11 cellular contexts compared by ENCODE assay signal in genomic region chr6:42777126-42777822, GRCh38. TPM values are rescaled to one million over a fixed set of nuclear protein-coding genes. Genes with fewer than 3 reads are reported as not detected.
DNase-seq lines count a peak whose midpoint lies in the region; ATAC-seq and TF ChIP-seq lines count a peak whose summit lies in the region.
"Had no signal": no experiment of that assay in that cellular context is flagged by ENCODE, and none has a peak within 500 bp of the region (broad histone marks: within the 10 kb centered on the region; RNA-seq: fewer than 3 reads in every experiment).

No MANE protein-coding gene starts in this region.

- CTCF ChIA-PET in CD4-positive, alpha-beta T cell (lab: Charles Lee): no interaction called here
- CTCF ChIA-PET in activated B cell treated with CpG ODN at 0.5 μM for 24 hours (lab: Charles Lee) (no interaction called here), Caco-2 (lab: Charles Lee) (no interaction called here)

- TF ChIP-seq CTCF in CD4-positive, alpha-beta T cell (IDR thresholded peaks at IDR 0.05): no peak
- no peak for TF ChIP-seq CTCF in activated B cell treated with CpG ODN at 0.5 μM for 24 hours (IDR thresholded peaks at IDR 0.05)
- no peak for TF ChIP-seq CTCF in GM23338 (conservative IDR thresholded peaks at IDR 0.05; ENCODE audit: low read depth in 2 of 2)
- no peak for TF ChIP-seq CTCF in suprapubic skin (IDR thresholded peaks at IDR 0.05)
- no peak for TF ChIP-seq CTCF in Caco-2 (IDR thresholded peaks at IDR 0.05; ENCODE audit: insufficient read depth in 1 of 2, low read depth in 1 of 2, low read length in 1 of 2, severe bottlenecking in 1 of 2, unreplicated experiment in 1 of 2)

- peaks cover 5% of the 10 kb centered on the region for H3K4me1 ChIP-seq in GM23338 (ENCODE audit: insufficient read depth)
- peaks cover 35% of the 10 kb centered on the region for H3K4me1 ChIP-seq in suprapubic skin
- peaks cover 23% of the 10 kb centered on the region for H3K4me1 ChIP-seq in Caco-2

- H3K9me3 Mint-ChIP-seq in CD4-positive, alpha-beta T cell: no peaks in the 10 kb centered on the region
- H3K9me3 Mint-ChIP-seq in activated B cell treated with CpG ODN at 0.5 μM for 24 hours (no peaks in the 10 kb centered on the region), GM23338 (no peaks in the 10 kb centered on the region; the same call in 2 of the 3 replicates), Caco-2 (ENCODE audit: unreplicated experiment) (no peaks in the 10 kb centered on the region)

- H3K27me3 Mint-ChIP-seq in CD4-positive, alpha-beta T cell: no peaks in the 10 kb centered on the region
- H3K27me3 Mint-ChIP-seq in activated B cell treated with CpG ODN at 0.5 μM for 24 hours: no peaks in the 10 kb centered on the region
- peaks cover 23% of the 10 kb centered on the region for H3K27me3 Mint-ChIP-seq in GM23338 (ENCODE audit: insufficient read depth, low read depth, poor library complexity)
- no peaks in the 10 kb centered on the region for H3K27me3 Mint-ChIP-seq in Caco-2 (ENCODE audit: insufficient read depth, unreplicated experiment)

- no peaks in the 10 kb centered on the region for H4K20me1 ChIP-seq in GM23338 (replicated peaks; ENCODE audit: insufficient read depth)

- H3K36me3 ChIP-seq in GM23338 (ENCODE audit: insufficient read depth) (no peaks in the 10 kb centered on the region), suprapubic skin (no peaks in the 10 kb centered on the region), Caco-2 (ENCODE audit: control insufficient read depth, insufficient read depth, low read length) (no peaks in the 10 kb centered on the region)

- no peak for TF ChIP-seq POLR2A in suprapubic skin (IDR thresholded peaks at IDR 0.05)

- no TSS peak for BruUV-seq in Caco-2 (replicated peaks; lab: Mats Ljungman, UMichigan)

- WGBS in suprapubic skin: 82% methylated on average over 2 of the region's 2 CpGs

- H3K27me3 ChIP-seq in CD4-positive, alpha-beta T cell (ENCODE audit: control insufficient read depth, insufficient read depth, low read length): no peaks in the 10 kb centered on the region
- no peaks in the 10 kb centered on the region for H3K27me3 ChIP-seq in GM23338 (ENCODE audit: insufficient read depth)
- no peaks in the 10 kb centered on the region for H3K27me3 ChIP-seq in suprapubic skin
- H3K27me3 ChIP-seq in Caco-2 (replicated peaks; ENCODE audit: control insufficient read depth, insufficient read depth, low read length): no peaks in the 10 kb centered on the region

- no peaks in the 10 kb centered on the region for H3K9me3 ChIP-seq in CD4-positive, alpha-beta T cell (ENCODE audit: control insufficient read depth, low read length)
- no peaks in the 10 kb centered on the region for H3K9me3 ChIP-seq in suprapubic skin
- H3K9me3 ChIP-seq in Caco-2: no peaks in the 10 kb centered on the region

- H3K4me3 Mint-ChIP-seq in CD4-positive, alpha-beta T cell: peak overlapping the region; percentile 11
- H3K4me3 Mint-ChIP-seq in activated B cell treated with CpG ODN at 0.5 μM for 24 hours (peak overlapping the region; percentile 54), GM23338 (no peak overlapping the region), Caco-2 (ENCODE audit: unreplicated experiment) (no peak overlapping the region)

- H3K27ac Mint-ChIP-seq in CD4-positive, alpha-beta T cell: peak overlapping the region; percentile 69
- peak overlapping the region; percentile 90 for H3K27ac Mint-ChIP-seq in activated B cell treated with CpG ODN at 0.5 μM for 24 hours
- H3K27ac Mint-ChIP-seq in GM23338: no peak overlapping the region; the same call in 1 of the 2 replicates
- H3K27ac Mint-ChIP-seq in Caco-2 (ENCODE audit: unreplicated experiment): no peak overlapping the region

- H3K4me3 ChIP-seq in GM23338: no peak overlapping the region
- no peak overlapping the region for H3K4me3 ChIP-seq in suprapubic skin
- no peak overlapping the region for H3K4me3 ChIP-seq in Caco-2 (ENCODE audit: low read depth, low read length)

- no peak for TF ChIP-seq EP300 in suprapubic skin (IDR thresholded peaks at IDR 0.05)

- POLR2A ChIA-PET in CD4-positive, alpha-beta T cell (lab: Charles Lee): interaction anchor here (22.3 kb wide), 1 partner anchor 32 kb away, joined by 1427 read pairs; the partner anchor contains the start of gene TBCC
- POLR2A ChIA-PET in activated B cell treated with CpG ODN at 0.5 μM for 24 hours (lab: Charles Lee): interaction anchor here (0.6 to 27.3 kb wide), 2 partner anchors 32 to 855 kb away, joined by 6 to 1220 read pairs; partner anchors contain the start of gene TBCC
- POLR2A ChIA-PET in Caco-2 (lab: Charles Lee): no interaction called here

- no peak for ATAC-seq in CD4-positive, alpha-beta T cell (ENCODE audit: poor library complexity)
- peak; percentile 15 for ATAC-seq in activated B cell treated with CpG ODN at 0.5 μM for 24 hours (ENCODE audit: low read depth)
- no peak for ATAC-seq in GM23338

- H3K4me2 ChIP-seq in GM23338: no peak overlapping the region

- H3K79me2 ChIP-seq in GM23338 (replicated peaks; ENCODE audit: insufficient read depth): peaks cover 7% of the 10 kb centered on the region; the same call in 1 of the 2 replicates

- H3K27ac ChIP-seq in CD4-positive, alpha-beta T cell (ENCODE audit: low read depth, low read length): no peak overlapping the region
- H3K27ac ChIP-seq in GM23338 (ENCODE audit: low read depth) (no peak overlapping the region), suprapubic skin (no peak overlapping the region)

- no peak for DNase-seq in CD4-positive, alpha-beta T cell
- peak; percentile 57 for DNase-seq in HCEC 1CT
- no peak for DNase-seq in activated B cell treated with CpG ODN at 0.5 μM for 24 hours
- DNase-seq in kidney tubule cell (ENCODE audit: low spot score): peak; percentile 88
- no peak for DNase-seq in NCI-H1694 (lab: John Stamatoyannopoulos, UW)
- DNase-seq in GM23338 (ENCODE audit: low spot score): no peak
- DNase-seq in suprapubic skin (ENCODE audit: low spot score in 2 of 2): no peak
- DNase-seq in Caco-2: no peak
- DNase-seq: activated CD4-positive, alpha-beta T cell treated with anti-CD3 and anti-CD28 coated beads, Interleukin-2, amount 50 U/mL, for 4 hours; GDM1; NCI-H2081 had no signal

- peaks cover 10% of the 10 kb centered on the region for H3K36me3 Mint-ChIP-seq in CD4-positive, alpha-beta T cell (ENCODE audit: low read depth)
- H3K36me3 Mint-ChIP-seq in activated B cell treated with CpG ODN at 0.5 μM for 24 hours (ENCODE audit: low read depth): peaks cover 2% of the 10 kb centered on the region
- H3K36me3 Mint-ChIP-seq in GM23338 (ENCODE audit: low read depth): no peaks in the 10 kb centered on the region
- peaks cover 13% of the 10 kb centered on the region for H3K36me3 Mint-ChIP-seq in Caco-2 (ENCODE audit: insufficient read depth, unreplicated experiment)

- H3K9me2 ChIP-seq in GM23338 (ENCODE audit: insufficient read depth): no peaks in the 10 kb centered on the region

- H2AFZ ChIP-seq in GM23338: no peak overlapping the region

- 0 out of 2 replicates have a peak, but pooled peaks cover 9% of the 10 kb centered on the region for H3F3A ChIP-seq in GM23338 (replicated peaks; ENCODE audit: low read depth)

- intact Hi-C loops in CD4-positive, alpha-beta T cell (cut with DNase I, micrococcal nuclease): no loop called here
- intact Hi-C loops in activated B cell treated with CpG ODN at 0.5 μM for 24 hours (cut with micrococcal nuclease): no loop called here
- intact Hi-C loops in Caco-2 (cut with micrococcal nuclease; ENCODE audit: unreplicated experiment): no loop called here

- H3K4me1 Mint-ChIP-seq in CD4-positive, alpha-beta T cell (ENCODE audit: low read depth): peaks cover 70% of the 10 kb centered on the region
- peaks cover 76% of the 10 kb centered on the region for H3K4me1 Mint-ChIP-seq in activated B cell treated with CpG ODN at 0.5 μM for 24 hours
- peaks cover 38% of the 10 kb centered on the region for H3K4me1 Mint-ChIP-seq in GM23338
- H3K4me1 Mint-ChIP-seq in Caco-2 (ENCODE audit: low read depth, unreplicated experiment): no peaks in the 10 kb centered on the region

TF ChIP-seq in GM23338, 12 proteins besides CTCF, POLR2A, EP300 and RAD21 (continues in another document):
- TF ChIP-seq POLR2AphosphoS5 (IDR thresholded peaks at IDR 0.05; ENCODE audit: low read depth) (no peak), CREB1 (CRISPR knock-in tag; IDR thresholded peaks at IDR 0.05; ENCODE audit: low read depth) (no peak), ZNF114 (CRISPR knock-in tag; IDR thresholded peaks at IDR 0.05) (no peak), ZNF331 (CRISPR knock-in tag; IDR thresholded peaks at IDR 0.05; ENCODE audit: low read depth) (no peak)

RNA-seq across cellular contexts. Expression of gene BICRAL, which starts 4.6 kb away (rescaled TPM):
- total RNA-seq in CD4-positive, alpha-beta T cell: 10 to 100 TPM; 15.0 to 15.8 TPM
- total RNA-seq in activated B cell treated with CpG ODN at 0.5 μM for 24 hours: 25.2 and 25.5 TPM in 2 replicates
- 11.0 and 11.7 TPM in 2 replicates for total RNA-seq in GM23338 (2014; rRNA removed; shearing (Covaris generic))
- 3.4 and 3.6 TPM in 2 replicates for polyA plus RNA-seq in GM23338 (2016; fragmentation: Nextera tagmentation; extraction: Ambion mirVana)
- total RNA-seq in suprapubic skin: 10 to 100 TPM; 20.7 to 28.2 (median 25.4) TPM
- 5.0 and 5.3 TPM in 2 replicates for total RNA-seq in Caco-2 (2022)

RNA-seq across cellular contexts. Expression of gene TBCC, which starts 31.4 kb away (rescaled TPM):
- 10 to 100 TPM; 67.3 to 68.3 TPM for total RNA-seq in CD4-positive, alpha-beta T cell
- 41.5 and 41.7 TPM in 2 replicates for total RNA-seq in activated B cell treated with CpG ODN at 0.5 μM for 24 hours
- total RNA-seq in GM23338 (2014; rRNA removed; shearing (Covaris generic)): 45.0 and 59.5 TPM in 2 replicates
- polyA plus RNA-seq in GM23338 (2016; fragmentation: Nextera tagmentation; extraction: Ambion mirVana): 45.3 and 48.3 TPM in 2 replicates
- 10 to 100 TPM; 25.6 to 51.9 (median 30.2) TPM for total RNA-seq in suprapubic skin
- 17.0 and 20.4 TPM in 2 replicates for total RNA-seq in Caco-2 (2022)

RNA-seq across cellular contexts. Expression of gene PRPH2, which starts 54.9 kb away (rescaled TPM):
- under 1 TPM; 0.08 to 0.11 TPM for total RNA-seq in CD4-positive, alpha-beta T cell
- total RNA-seq in activated B cell treated with CpG ODN at 0.5 μM for 24 hours: 0.07 TPM in 1 of 2 replicates, not detected in the other
- total RNA-seq in GM23338 (2014; rRNA removed; shearing (Covaris generic)): 0.52 and 0.89 TPM in 2 replicates
- 0.21 and 0.50 TPM in 2 replicates for polyA plus RNA-seq in GM23338 (2016; fragmentation: Nextera tagmentation; extraction: Ambion mirVana)
- under 1 TPM in 1 of 4 donors, not detected in 3; 0.38 TPM for total RNA-seq in suprapubic skin
- total RNA-seq in Caco-2 (2022): not detected in 2 replicates

Comparison
In these comparisons a context has a peak if more than half of its experiments do, and no peak if none do; other contexts are left out.
1. DNase-seq: peak in HCEC 1CT (single experiment) and kidney tubule cell (single experiment); none in CD4-positive, alpha-beta T cell (0 of 10), activated B cell treated with CpG ODN at 0.5 μM for 24 hours (single experiment), NCI-H1694 (single experiment), GM23338 (single experiment), suprapubic skin (0 of 2) and Caco-2 (0 of 2).
2. H3K27ac Mint-ChIP-seq: peak in CD4-positive, alpha-beta T cell (single experiment) and activated B cell treated with CpG ODN at 0.5 μM for 24 hours (single experiment); none in GM23338 (single experiment) and Caco-2 (single experiment).
3. H3K4me3 Mint-ChIP-seq: peak in CD4-positive, alpha-beta T cell (single experiment) and activated B cell treated with CpG ODN at 0.5 μM for 24 hours (single experiment); none in GM23338 (single experiment) and Caco-2 (single experiment).